In the genomic region with DNA sequence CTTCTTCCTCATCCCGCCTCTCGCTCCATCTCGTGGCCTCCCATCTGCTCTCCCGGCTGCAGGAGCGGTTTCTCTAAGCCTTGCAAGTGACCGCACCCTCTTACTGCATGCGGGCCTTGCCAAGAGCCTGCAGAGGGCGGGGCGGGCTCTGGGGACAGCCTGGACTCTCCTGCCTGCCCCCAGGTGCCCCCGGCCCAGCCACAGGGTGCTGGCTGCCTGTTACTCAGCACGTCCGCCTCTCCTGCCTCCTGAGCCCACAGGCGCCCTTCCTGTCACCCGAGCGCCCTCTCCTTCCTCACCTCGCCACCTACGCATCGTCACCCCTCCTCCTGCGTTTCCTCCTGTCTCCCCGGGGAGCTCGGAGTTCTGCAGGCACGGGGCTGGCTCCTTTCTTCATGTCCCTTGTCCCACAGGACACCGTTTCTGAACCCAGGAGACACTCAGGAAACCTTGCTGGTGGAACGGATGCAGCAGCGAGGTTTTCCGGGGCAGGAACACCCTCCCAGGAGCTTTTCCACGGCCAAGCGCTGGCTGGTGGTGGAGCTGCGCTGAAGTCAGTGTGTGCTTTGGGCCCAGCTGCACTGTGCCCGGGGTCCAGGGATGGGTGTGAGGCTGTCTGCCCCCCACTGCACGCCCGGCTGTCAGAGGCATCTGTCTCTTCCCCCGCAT, we compare ENCODE assay signal across 8 cellular contexts. TPM values are rescaled to one million over a fixed set of nuclear protein-coding genes. Genes with fewer than 3 reads are reported as not detected.
DNase-seq lines count a peak whose midpoint lies in the region; ATAC-seq and TF ChIP-seq lines count a peak whose summit lies in the region.

No MANE protein-coding gene starts in this region.

- H3K4me2 ChIP-seq in GM23338 = no peak overlapping the region

- H3K4me1 Mint-ChIP-seq in GM23338 = peaks cover 71% of the 10 kb centered on the region

- H3K27me3 Mint-ChIP-seq in GM23338 (ENCODE audit: insufficient read depth, low read depth, poor library complexity) = peaks cover 4% of the 10 kb centered on the region

- H3K4me1 ChIP-seq in GM23338 (ENCODE audit: insufficient read depth) = peaks cover 38% of the 10 kb centered on the region; the same call in 1 of the 2 replicates
- peaks cover 0 to 70% (median 66%) of the 10 kb centered on the region in 9 donors for H3K4me1 ChIP-seq in heart right ventricle

- H3K27me3 ChIP-seq in GM23338 (ENCODE audit: insufficient read depth) = no peaks in the 10 kb centered on the region
- H3K27me3 ChIP-seq in heart right ventricle = no peaks in the 10 kb centered on the region

- TF ChIP-seq CTCF in GM23338 (conservative IDR thresholded peaks at IDR 0.05; ENCODE audit: low read depth in 2 of 2) (no peak; a peak in 1 of 4 replicates), heart right ventricle (IDR thresholded peaks at IDR 0.05) (peak in 4 of 9 donors; percentile 10 to 12 (median 11))

- H3K4me3 ChIP-seq in GM23338 = no peak overlapping the region
- peak overlapping the region in 7 of 10 donors; percentile 13 to 46 (median 32) for H3K4me3 ChIP-seq in heart right ventricle

- intact Hi-C loops in heart right ventricle (cut with DNase I) = loop anchor here in 4 of 10 donors (2.0 to 5.0 kb wide), 6 partner anchors 26 to 94 kb away; no protein-coding TSS in a partner anchor

- DNase-seq in GM03348 (ENCODE audit: low spot score) (peak; percentile 43), GM23338 (ENCODE audit: low spot score) (peak; percentile 50), NCI-H524 treated with DMSO at 0.1 percent for 48 hours (lab: John Stamatoyannopoulos, UW) (peak; percentile 47), heart right ventricle (peak; percentile 57 to 77), ureter (ENCODE audit: low spot score) (no peak), epidermal melanocyte (ENCODE audit: insufficient read length, low spot score) (no peak)
- peak; percentile 70 for DNase-seq in activated T-cell treated with anti-CD3 and anti-CD28 coated beads, Interleukin-2, amount 50 U/mL, for 1 hour
- peak in 3 of 4 experiments; percentile 26 to 81 (median 57) for DNase-seq in stimulated activated CD4-positive, alpha-beta T cell treated with anti-CD3 and anti-CD28 coated beads, Interleukin-1b, Interleukin-23, amount 100 ng/mL, for 24 hours (ENCODE audit: low read depth in 4 of 4, low spot score in 1 of 4)

- no peaks in the 10 kb centered on the region for H4K20me1 ChIP-seq in GM23338 (replicated peaks; ENCODE audit: insufficient read depth)

- peak; percentile 62 for ATAC-seq in GM23338
- ATAC-seq in heart right ventricle = peak; percentile 45 to 88 (median 69)

- H3K36me3 ChIP-seq in GM23338 (ENCODE audit: insufficient read depth) (no peaks in the 10 kb centered on the region), heart right ventricle (peaks cover 0 to 4% (median 0%) of the 10 kb centered on the region in 9 donors)

- WGBS in heart right ventricle, 2 donors = 54 to 62% methylated on average over 33 of the region's 33 CpGs

- no peak overlapping the region for H3K4me3 Mint-ChIP-seq in GM23338

- H3K9me3 ChIP-seq in heart right ventricle = peaks cover 0 to 14% (median 5%) of the 10 kb centered on the region in 11 donors

- no peak overlapping the region for H3K27ac ChIP-seq in GM23338 (ENCODE audit: low read depth)
- peak overlapping the region in 8 of 10 donors; percentile 47 to 84 (median 65) for H3K27ac ChIP-seq in heart right ventricle

- no peaks in the 10 kb centered on the region for H3F3A ChIP-seq in GM23338 (replicated peaks; ENCODE audit: low read depth)

- H3K79me2 ChIP-seq in GM23338 (replicated peaks; ENCODE audit: insufficient read depth) = peaks cover 4% of the 10 kb centered on the region; the same call in 1 of the 2 replicates

- H3K27ac Mint-ChIP-seq in GM23338 = peak overlapping the region; percentile 36; the same call in 1 of the 2 replicates

- H3K9me3 Mint-ChIP-seq in GM23338 = peaks cover 7% of the 10 kb centered on the region; the same call in 2 of the 3 replicates

- no peaks in the 10 kb centered on the region for H3K9me2 ChIP-seq in GM23338 (ENCODE audit: insufficient read depth)

- H3K36me3 Mint-ChIP-seq in GM23338 (ENCODE audit: low read depth) = peaks cover 9% of the 10 kb centered on the region; the same call in 2 of the 3 replicates

- no peak overlapping the region for H2AFZ ChIP-seq in GM23338

TF ChIP-seq in GM23338, 12 proteins besides CTCF, POLR2A, EP300 and RAD21 (continues in another document):
- TF ChIP-seq STAT1 (IDR thresholded peaks at IDR 0.05; ENCODE audit: unreplicated experiment) = no peak
- TF ChIP-seq EZH2phosphoT487 (IDR thresholded peaks at IDR 0.05; ENCODE audit: unreplicated experiment) = no peak
- TF ChIP-seq POLR2AphosphoS5 (IDR thresholded peaks at IDR 0.05; ENCODE audit: low read depth) = no peak
- TF ChIP-seq ZNF114 (CRISPR knock-in tag; IDR thresholded peaks at IDR 0.05) = no peak
- TF ChIP-seq, protein P1, sequence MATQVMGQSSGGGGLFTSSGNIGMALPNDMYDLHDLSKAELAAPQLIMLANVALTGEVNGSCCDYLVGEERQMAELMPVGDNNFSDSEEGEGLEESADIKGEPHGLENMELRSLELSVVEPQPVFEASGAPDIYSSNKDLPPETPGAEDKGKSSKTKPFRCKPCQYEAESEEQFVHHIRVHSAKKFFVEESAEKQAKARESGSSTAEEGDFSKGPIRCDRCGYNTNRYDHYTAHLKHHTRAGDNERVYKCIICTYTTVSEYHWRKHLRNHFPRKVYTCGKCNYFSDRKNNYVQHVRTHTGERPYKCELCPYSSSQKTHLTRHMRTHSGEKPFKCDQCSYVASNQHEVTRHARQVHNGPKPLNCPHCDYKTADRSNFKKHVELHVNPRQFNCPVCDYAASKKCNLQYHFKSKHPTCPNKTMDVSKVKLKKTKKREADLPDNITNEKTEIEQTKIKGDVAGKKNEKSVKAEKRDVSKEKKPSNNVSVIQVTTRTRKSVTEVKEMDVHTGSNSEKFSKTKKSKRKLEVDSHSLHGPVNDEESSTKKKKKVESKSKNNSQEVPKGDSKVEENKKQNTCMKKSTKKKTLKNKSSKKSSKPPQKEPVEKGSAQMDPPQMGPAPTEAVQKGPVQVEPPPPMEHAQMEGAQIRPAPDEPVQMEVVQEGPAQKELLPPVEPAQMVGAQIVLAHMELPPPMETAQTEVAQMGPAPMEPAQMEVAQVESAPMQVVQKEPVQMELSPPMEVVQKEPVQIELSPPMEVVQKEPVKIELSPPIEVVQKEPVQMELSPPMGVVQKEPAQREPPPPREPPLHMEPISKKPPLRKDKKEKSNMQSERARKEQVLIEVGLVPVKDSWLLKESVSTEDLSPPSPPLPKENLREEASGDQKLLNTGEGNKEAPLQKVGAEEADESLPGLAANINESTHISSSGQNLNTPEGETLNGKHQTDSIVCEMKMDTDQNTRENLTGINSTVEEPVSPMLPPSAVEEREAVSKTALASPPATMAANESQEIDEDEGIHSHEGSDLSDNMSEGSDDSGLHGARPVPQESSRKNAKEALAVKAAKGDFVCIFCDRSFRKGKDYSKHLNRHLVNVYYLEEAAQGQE (IDR thresholded peaks at IDR 0.05; ENCODE audit: unreplicated experiment) = no peak
- TF ChIP-seq ETS1 (IDR thresholded peaks at IDR 0.05) = no peak
- no peak for TF ChIP-seq ZNF331 (CRISPR knock-in tag; IDR thresholded peaks at IDR 0.05; ENCODE audit: low read depth)
- no peak for TF ChIP-seq EZH2 (IDR thresholded peaks at IDR 0.05; ENCODE audit: low read depth, unreplicated experiment)
- TF ChIP-seq NANOG (IDR thresholded peaks at IDR 0.05; ENCODE audit: borderline replicate concordance) = no peak
- no peak for TF ChIP-seq CREB1 (CRISPR knock-in tag; IDR thresholded peaks at IDR 0.05; ENCODE audit: low read depth)
- no peak for TF ChIP-seq JUNB (IDR thresholded peaks at IDR 0.05; ENCODE audit: unreplicated experiment)

RNA-seq across cellular contexts. Expression of gene HPCAL1, which starts 28.5 kb away (rescaled TPM):
- 14.8 and 25.4 TPM in 2 replicates for total RNA-seq in GM23338 (2014; rRNA removed; shearing (Covaris generic))
- polyA plus RNA-seq in GM23338 (2016; fragmentation: Nextera tagmentation; extraction: Ambion mirVana) (8.3 and 9.7 TPM in 2 replicates), heart right ventricle (10 to 100 TPM; 31.8 to 46.4 TPM)
- total RNA-seq in heart right ventricle (10 to 100 TPM; 15.8 to 49.2 (median 22.8) TPM), ureter (17.5 TPM)

Comparison
In these comparisons a context has a peak if more than half of its experiments do, and no peak if none do; other contexts are left out.
1. DNase-seq: peak in GM03348 (single experiment), GM23338 (single experiment), NCI-H524 treated with DMSO at 0.1 percent for 48 hours (single experiment), activated T-cell treated with anti-CD3 and anti-CD28 coated beads, Interleukin-2, amount 50 U/mL, for 1 hour (single experiment), heart right ventricle (2 of 2) and stimulated activated CD4-positive, alpha-beta T cell treated with anti-CD3 and anti-CD28 coated beads, Interleukin-1b, Interleukin-23, amount 100 ng/mL, for 24 hours (3 of 4); none in ureter (single experiment) and epidermal melanocyte (single experiment).